Comparison of ENCODE assay signal across 19 cellular contexts in the genomic region with DNA sequence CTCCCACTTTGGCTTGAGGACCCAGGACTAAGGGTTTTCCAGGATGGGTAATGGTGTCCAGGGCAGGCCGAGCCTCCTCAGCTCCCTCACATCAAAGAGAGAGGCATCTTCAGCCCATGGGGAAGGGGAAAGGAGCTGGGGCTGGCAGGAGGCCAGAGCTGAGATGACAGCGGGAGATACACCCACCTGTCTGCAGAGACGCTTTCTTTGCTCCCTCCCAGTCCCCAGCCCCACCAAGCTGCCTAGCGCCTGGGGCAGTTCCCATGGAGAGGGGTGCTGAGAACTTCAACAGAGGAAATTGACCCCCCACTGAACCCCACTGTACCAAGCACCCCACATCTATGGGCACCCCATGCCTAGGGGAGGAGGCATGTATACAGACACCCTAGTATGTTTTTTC. TPM values are rescaled to one million over a fixed set of nuclear protein-coding genes. Genes with fewer than 3 reads are reported as not detected.
"Had no signal": no experiment of that assay in that cellular context is flagged by ENCODE, and none has a peak within 500 bp of the region (broad histone marks: within the 10 kb centered on the region; RNA-seq: fewer than 3 reads in every experiment).

No MANE protein-coding gene starts in this region.

- H3K9me3 Mint-ChIP-seq: activated T-cell treated with anti-CD3 and anti-CD28 coated beads, Interleukin-2, amount 50 U/mL, for 4 hours; stimulated activated naive CD8-positive, alpha-beta T cell treated with anti-CD3 and anti-CD28 coated beads, Interleukin-15, Interleukin-2, amounts not matched to agents 100 ng/mL and 50 ng/mL, for 24 hours had no signal

- H3K36me3 ChIP-seq: brain microvascular endothelial cell, neutrophil had no signal

- H3K4me3 Mint-ChIP-seq: activated CD8-positive, alpha-beta memory T cell treated with anti-CD3 and anti-CD28 coated beads, Interleukin-2, amount 10 ng/mL, durations not matched to agents 7 days and 5 days; activated naive CD8-positive, alpha-beta T cell; activated T-cell treated with anti-CD3 and anti-CD28 coated beads, Interleukin-2, amount 50 U/mL, for 4 hours; stimulated activated naive CD8-positive, alpha-beta T cell treated with anti-CD3 and anti-CD28 coated beads, Interleukin-15, Interleukin-2, amounts not matched to agents 100 ng/mL and 50 ng/mL, for 24 hours had no signal

- H3K9me3 ChIP-seq: heart left ventricle, neutrophil, sigmoid colon, vagina had no signal

- ATAC-seq: activated CD8-positive, alpha-beta memory T cell treated with anti-CD3 and anti-CD28 coated beads, Interleukin-2, amount 10 ng/mL, durations not matched to agents 7 days and 5 days; activated T-cell treated with anti-CD3 and anti-CD28 coated beads, Interleukin-2, amount 50 U/mL, for 4 hours; foreskin keratinocyte; heart left ventricle had no signal

- H3K4me3 ChIP-seq: heart left ventricle, sigmoid colon, vagina had no signal

- DNase-seq: activated CD4-positive, alpha-beta T cell treated with anti-CD3 and anti-CD28 coated beads, Interleukin-2, amount 50 U/mL, for 48 hours; activated CD4-positive, CD25-positive, alpha-beta regulatory T cell treated with anti-CD3 and anti-CD28 coated beads, Interleukin-2, amount 50 U/mL, for 72 hours; activated CD8-positive, alpha-beta memory T cell treated with anti-CD3 and anti-CD28 coated beads, Interleukin-2, amount 10 ng/mL, durations not matched to agents 7 days and 5 days; activated gamma-delta T cell; activated T-cell treated with anti-CD3 and anti-CD28 coated beads, Interleukin-2, amount 50 U/mL, for 4 hours; amygdala; brain microvascular endothelial cell; cerebellar nuclear complex; foreskin keratinocyte; mesendoderm; sigmoid colon; stimulated activated CD4-positive, alpha-beta T cell treated with anti-CD3 and anti-CD28 coated beads, Interleukin-4, amount 100 ng/mL, for 1 hour; stimulated activated CD8-positive, alpha-beta memory T cell treated with anti-CD3 and anti-CD28 coated beads, Interleukin-4, amount 100 ng/mL, for 48 hours had no signal

- H3K27me3 ChIP-seq: brain microvascular endothelial cell, foreskin keratinocyte, vagina had no signal

- H3K27ac Mint-ChIP-seq: activated CD8-positive, alpha-beta memory T cell treated with anti-CD3 and anti-CD28 coated beads, Interleukin-2, amount 10 ng/mL, durations not matched to agents 7 days and 5 days; activated naive CD8-positive, alpha-beta T cell; stimulated activated naive CD8-positive, alpha-beta T cell treated with anti-CD3 and anti-CD28 coated beads, Interleukin-15, Interleukin-2, amounts not matched to agents 100 ng/mL and 50 ng/mL, for 24 hours had no signal

- H3K27ac ChIP-seq: brain microvascular endothelial cell, foreskin keratinocyte, neutrophil, sigmoid colon, vagina had no signal

- H3K36me3 Mint-ChIP-seq: activated CD8-positive, alpha-beta memory T cell treated with anti-CD3 and anti-CD28 coated beads, Interleukin-2, amount 10 ng/mL, durations not matched to agents 7 days and 5 days; activated naive CD8-positive, alpha-beta T cell had no signal

- H3K4me1 Mint-ChIP-seq: activated CD8-positive, alpha-beta memory T cell treated with anti-CD3 and anti-CD28 coated beads, Interleukin-2, amount 10 ng/mL, durations not matched to agents 7 days and 5 days had no signal

RNA-seq across cellular contexts. Expression of a gene that starts 10.6 kb away (rescaled TPM):
- total RNA-seq: activated CD8-positive, alpha-beta memory T cell treated with anti-CD3 and anti-CD28 coated beads, Interleukin-2, amount 10 ng/mL, durations not matched to agents 7 days and 5 days; T-helper 2 cell treated with Interferon-gamma antibody and Interleukin-4, amounts not matched to agents 100 ng/mL and 5 ng/mL, for 36 hours had no signal
